ENCODE assay signal across 1 cellular context in the genomic region with DNA sequence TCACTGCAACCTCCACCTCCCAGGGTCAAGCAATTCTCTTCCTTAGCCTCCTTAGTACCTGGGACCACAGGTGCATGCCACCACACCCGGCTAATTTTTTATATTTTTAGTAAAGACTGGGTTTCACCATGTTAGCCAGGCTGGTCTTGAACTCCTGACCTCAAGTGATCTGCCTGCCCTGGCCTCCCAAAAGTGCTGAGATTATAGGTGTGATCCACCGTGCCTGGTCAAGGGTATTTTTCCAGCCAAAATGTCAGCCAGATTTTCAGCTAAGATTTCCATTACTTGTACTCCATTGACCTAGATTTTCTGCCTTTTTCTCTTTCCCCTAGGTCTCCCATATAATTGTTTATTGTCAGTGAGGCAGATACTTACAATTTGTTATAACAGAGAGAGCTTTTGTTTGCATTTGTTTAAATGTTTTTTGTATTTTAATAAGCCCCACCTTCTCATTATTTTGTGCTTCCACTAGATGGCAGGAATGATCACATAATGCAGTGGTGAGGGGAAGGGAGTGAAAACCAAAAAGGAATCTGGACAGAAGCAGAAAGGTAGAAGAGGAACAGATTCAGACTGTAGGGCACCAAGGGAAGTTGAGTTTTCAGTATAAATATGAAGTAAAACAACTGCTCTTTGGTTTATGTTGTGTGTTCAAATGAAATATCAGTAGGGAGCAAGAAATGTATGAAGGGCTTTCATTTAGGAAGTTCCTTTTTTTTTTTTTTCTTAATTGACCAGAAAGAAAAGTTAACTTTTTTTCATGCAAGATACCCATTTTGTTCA.
TF ChIP-seq lines count a peak whose summit lies in the region.

No MANE protein-coding gene starts in this region.

TF ChIP-seq in HCT116, 20 proteins besides CTCF, POLR2A, EP300 and RAD21 (continued from another document):
- TF ChIP-seq, protein P1, sequence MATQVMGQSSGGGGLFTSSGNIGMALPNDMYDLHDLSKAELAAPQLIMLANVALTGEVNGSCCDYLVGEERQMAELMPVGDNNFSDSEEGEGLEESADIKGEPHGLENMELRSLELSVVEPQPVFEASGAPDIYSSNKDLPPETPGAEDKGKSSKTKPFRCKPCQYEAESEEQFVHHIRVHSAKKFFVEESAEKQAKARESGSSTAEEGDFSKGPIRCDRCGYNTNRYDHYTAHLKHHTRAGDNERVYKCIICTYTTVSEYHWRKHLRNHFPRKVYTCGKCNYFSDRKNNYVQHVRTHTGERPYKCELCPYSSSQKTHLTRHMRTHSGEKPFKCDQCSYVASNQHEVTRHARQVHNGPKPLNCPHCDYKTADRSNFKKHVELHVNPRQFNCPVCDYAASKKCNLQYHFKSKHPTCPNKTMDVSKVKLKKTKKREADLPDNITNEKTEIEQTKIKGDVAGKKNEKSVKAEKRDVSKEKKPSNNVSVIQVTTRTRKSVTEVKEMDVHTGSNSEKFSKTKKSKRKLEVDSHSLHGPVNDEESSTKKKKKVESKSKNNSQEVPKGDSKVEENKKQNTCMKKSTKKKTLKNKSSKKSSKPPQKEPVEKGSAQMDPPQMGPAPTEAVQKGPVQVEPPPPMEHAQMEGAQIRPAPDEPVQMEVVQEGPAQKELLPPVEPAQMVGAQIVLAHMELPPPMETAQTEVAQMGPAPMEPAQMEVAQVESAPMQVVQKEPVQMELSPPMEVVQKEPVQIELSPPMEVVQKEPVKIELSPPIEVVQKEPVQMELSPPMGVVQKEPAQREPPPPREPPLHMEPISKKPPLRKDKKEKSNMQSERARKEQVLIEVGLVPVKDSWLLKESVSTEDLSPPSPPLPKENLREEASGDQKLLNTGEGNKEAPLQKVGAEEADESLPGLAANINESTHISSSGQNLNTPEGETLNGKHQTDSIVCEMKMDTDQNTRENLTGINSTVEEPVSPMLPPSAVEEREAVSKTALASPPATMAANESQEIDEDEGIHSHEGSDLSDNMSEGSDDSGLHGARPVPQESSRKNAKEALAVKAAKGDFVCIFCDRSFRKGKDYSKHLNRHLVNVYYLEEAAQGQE (IDR thresholded peaks at IDR 0.05; ENCODE audit: low read depth): no peak
- TF ChIP-seq ZNF274 (IDR thresholded peaks at IDR 0.05; ENCODE audit: low read depth, low read length): no peak
- no peak for TF ChIP-seq EZH2phosphoT487 (IDR thresholded peaks at IDR 0.05; ENCODE audit: borderline replicate concordance)
- TF ChIP-seq, protein P2, sequence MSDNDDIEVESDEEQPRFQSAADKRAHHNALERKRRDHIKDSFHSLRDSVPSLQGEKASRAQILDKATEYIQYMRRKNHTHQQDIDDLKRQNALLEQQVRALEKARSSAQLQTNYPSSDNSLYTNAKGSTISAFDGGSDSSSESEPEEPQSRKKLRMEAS (IDR thresholded peaks at IDR 0.05): no peak
- TF ChIP-seq EGR1 (IDR thresholded peaks at IDR 0.05; ENCODE audit: low read depth): no peak
- TF ChIP-seq JUND (IDR thresholded peaks at IDR 0.05): no peak
- TF ChIP-seq FOSL1 (IDR thresholded peaks at IDR 0.05; ENCODE audit: low read depth): no peak
- TF ChIP-seq, protein P3, sequence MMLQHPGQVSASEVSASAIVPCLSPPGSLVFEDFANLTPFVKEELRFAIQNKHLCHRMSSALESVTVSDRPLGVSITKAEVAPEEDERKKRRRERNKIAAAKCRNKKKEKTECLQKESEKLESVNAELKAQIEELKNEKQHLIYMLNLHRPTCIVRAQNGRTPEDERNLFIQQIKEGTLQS (IDR thresholded peaks at IDR 0.05): no peak
- TF ChIP-seq SP1 (IDR thresholded peaks at IDR 0.05; ENCODE audit: low read depth): no peak
- TF ChIP-seq TCF7L2 (IDR thresholded peaks at IDR 0.05; ENCODE audit: borderline replicate concordance, extremely low read depth, insufficient read depth, insufficient read length): no peak
- no peak for TF ChIP-seq SIN3A (IDR thresholded peaks at IDR 0.05; ENCODE audit: low read depth)
